ENCODE assay signal across 1 cellular context in genomic region chr6:109456283-109456583, GRCh38.
TF ChIP-seq lines count a peak whose summit lies in the region.

No MANE protein-coding gene starts in this region.

TF ChIP-seq in HepG2, 621 proteins besides CTCF, POLR2A, EP300 and RAD21 (continues in another document):
- TF ChIP-seq SYNCRIP (IDR thresholded peaks at IDR 0.05; ENCODE audit: insufficient read depth, low read depth, low read length) (no peak), ZNF800 (CRISPR knock-in tag; IDR thresholded peaks at IDR 0.05) (peak; percentile 95; the same call in 1 of the 2 replicates), TFAP4 (IDR thresholded peaks at IDR 0.05; ENCODE audit: borderline replicate concordance, low read depth) (no peak), ZNF383 (CRISPR knock-in tag; IDR thresholded peaks at IDR 0.05; ENCODE audit: borderline replicate concordance) (no peak), ATF7-NPFF (CRISPR knock-in tag; IDR thresholded peaks at IDR 0.05; ENCODE audit: low read depth) (no peak), HNF1B (CRISPR knock-in tag; IDR thresholded peaks at IDR 0.05) (0 out of 2 replicates have a peak, but pooled peaks have one; percentile 17), MEIS1 (CRISPR knock-in tag; IDR thresholded peaks at IDR 0.05; ENCODE audit: borderline replicate concordance) (0 out of 2 replicates have a peak, but pooled peaks have one; percentile 13), PCBP2 (optimal IDR thresholded peaks at IDR 0.05; ENCODE audit: low read depth, low read length, poor library complexity, severe bottlenecking) (no peak), RARA (CRISPR knock-in tag; IDR thresholded peaks at IDR 0.05) (no peak), ZNF564 (CRISPR knock-in tag; IDR thresholded peaks at IDR 0.05) (no peak), ZNF687 (CRISPR knock-in tag; IDR thresholded peaks at IDR 0.05) (peak; percentile 1; the same call in 1 of the 2 replicates), SNAPC5 (CRISPR knock-in tag; IDR thresholded peaks at IDR 0.05; ENCODE audit: borderline replicate concordance) (no peak), NR2F1 (CRISPR knock-in tag; IDR thresholded peaks at IDR 0.05) (no peak), ZNF597 (CRISPR knock-in tag; IDR thresholded peaks at IDR 0.05) (no peak), HNF4A (CRISPR knock-in tag; IDR thresholded peaks at IDR 0.05) (peak; percentile 55; the same call in 1 of the 2 replicates), ZBTB49 (CRISPR knock-in tag; IDR thresholded peaks at IDR 0.05; ENCODE audit: borderline replicate concordance) (no peak), SRY (CRISPR knock-in tag; IDR thresholded peaks at IDR 0.05) (no peak), SOX6 (IDR thresholded peaks at IDR 0.05) (no peak), SOX6 (CRISPR knock-in tag; IDR thresholded peaks at IDR 0.05) (0 out of 2 replicates have a peak, but pooled peaks have one; percentile 24), ZBTB7B (CRISPR knock-in tag; IDR thresholded peaks at IDR 0.05) (0 out of 2 replicates have a peak, but pooled peaks have one; percentile 55), TEAD3 (CRISPR knock-in tag; optimal IDR thresholded peaks at IDR 0.05; ENCODE audit: borderline replicate concordance) (no peak), RXRA (CRISPR knock-in tag; IDR thresholded peaks at IDR 0.05) (0 out of 2 replicates have a peak, but pooled peaks have one; percentile 14), HNRNPLL (IDR thresholded peaks at IDR 0.05; ENCODE audit: low read depth, low read length, poor library complexity, severe bottlenecking) (peak; percentile 34), ZNF501 (CRISPR knock-in tag; IDR thresholded peaks at IDR 0.05) (peak; percentile 44; the same call in 1 of the 2 replicates), ZFP91 (CRISPR knock-in tag; IDR thresholded peaks at IDR 0.05; ENCODE audit: borderline replicate concordance) (0 out of 2 replicates have a peak, but pooled peaks have one; percentile 5), ZMAT3 (CRISPR knock-in tag; conservative IDR thresholded peaks at IDR 0.05) (0 out of 2 replicates have a peak, but pooled peaks have one; percentile 33), NR2C2 (CRISPR knock-in tag; IDR thresholded peaks at IDR 0.05; ENCODE audit: borderline replicate concordance) (peak; percentile 40; the same call in 1 of the 2 replicates), NR2F6 (IDR thresholded peaks at IDR 0.05) (no peak), NR2F6 (CRISPR knock-in tag; IDR thresholded peaks at IDR 0.05) (0 out of 2 replicates have a peak, but pooled peaks have one; percentile 25), HNRNPK (IDR thresholded peaks at IDR 0.05; ENCODE audit: low read depth, low read length, poor library complexity, severe bottlenecking) (no peak), ZNF331 (CRISPR knock-in tag; IDR thresholded peaks at IDR 0.05) (0 out of 2 replicates have a peak, but pooled peaks have one; percentile 3), ZNF737 (CRISPR knock-in tag; IDR thresholded peaks at IDR 0.05; ENCODE audit: borderline replicate concordance) (no peak), NRL (CRISPR knock-in tag; IDR thresholded peaks at IDR 0.05; ENCODE audit: borderline replicate concordance) (0 out of 2 replicates have a peak, but pooled peaks have one; percentile 35), TEAD2 (CRISPR knock-in tag; IDR thresholded peaks at IDR 0.05) (no peak), ZNF790 (CRISPR knock-in tag; IDR thresholded peaks at IDR 0.05; ENCODE audit: borderline replicate concordance) (no peak), YY1 (IDR thresholded peaks at IDR 0.05; ENCODE audit: insufficient read depth, insufficient replicate concordance, low read depth, low read length) (no peak), ZNF567 (CRISPR knock-in tag; IDR thresholded peaks at IDR 0.05; ENCODE audit: borderline replicate concordance) (no peak), TIGD3 (CRISPR knock-in tag; IDR thresholded peaks at IDR 0.05; ENCODE audit: borderline replicate concordance) (no peak), POLR2AphosphoS2 (IDR thresholded peaks at IDR 0.05; ENCODE audit: low read depth, low read length) (no peak), ZBTB1 (CRISPR knock-in tag; IDR thresholded peaks at IDR 0.05; ENCODE audit: borderline replicate concordance) (no peak), MYPOP (CRISPR knock-in tag; IDR thresholded peaks at IDR 0.05) (peak; percentile 51; the same call in 1 of the 2 replicates), CCDC6 (CRISPR knock-in tag; IDR thresholded peaks at IDR 0.05) (0 out of 2 replicates have a peak, but pooled peaks have one; percentile 7), ISL2 (CRISPR knock-in tag; IDR thresholded peaks at IDR 0.05) (0 out of 2 replicates have a peak, but pooled peaks have one; percentile 8), HNRNPL (IDR thresholded peaks at IDR 0.05; ENCODE audit: low read depth, low read length) (no peak), MTA1 (CRISPR knock-in tag; IDR thresholded peaks at IDR 0.05; ENCODE audit: borderline replicate concordance) (0 out of 2 replicates have a peak, but pooled peaks have one; percentile 12), ZNF557 (CRISPR knock-in tag; IDR thresholded peaks at IDR 0.05) (no peak), RFX1 (IDR thresholded peaks at IDR 0.05) (no peak)
